In the genomic region with DNA sequence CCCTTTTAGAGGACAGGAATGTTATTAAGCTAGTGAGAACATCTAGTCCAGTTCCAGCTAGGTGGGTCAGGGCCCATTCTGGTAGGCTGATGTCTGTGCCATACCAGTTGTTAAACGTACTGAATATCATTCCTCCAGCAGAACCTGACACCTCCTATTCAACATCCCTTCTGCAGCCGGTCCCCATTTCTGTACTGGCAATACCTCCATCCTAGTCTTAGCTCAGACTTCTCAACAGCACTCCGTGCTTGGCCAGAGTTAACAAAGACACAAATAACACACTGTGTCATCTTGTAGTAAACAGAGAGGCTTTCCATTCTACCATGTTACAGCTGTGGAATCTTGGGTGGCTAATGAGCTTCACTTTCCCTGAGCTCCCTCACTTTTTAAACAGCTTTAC, we compare ENCODE assay signal across 22 cellular contexts.
DNase-seq lines count a peak whose midpoint lies in the region; ATAC-seq and TF ChIP-seq lines count a peak whose summit lies in the region.
"Had no signal": no experiment of that assay in that cellular context is flagged by ENCODE, and none has a peak within 500 bp of the region (broad histone marks: within the 10 kb centered on the region; RNA-seq: fewer than 3 reads in every experiment).

No MANE protein-coding gene starts in this region.

- H3K4me3 Mint-ChIP-seq in glutamatergic neuron (ENCODE audit: unreplicated experiment), result no peak overlapping the region
- H3K4me3 Mint-ChIP-seq: CD8-positive, alpha-beta memory T cell had no signal

- H3K9me3 Mint-ChIP-seq in glutamatergic neuron (ENCODE audit: unreplicated experiment), result peaks cover 2% of the 10 kb centered on the region
- H3K9me3 Mint-ChIP-seq: CD8-positive, alpha-beta memory T cell had no signal

- H3K36me3 ChIP-seq in esophagus squamous epithelium (no peaks in the 10 kb centered on the region), left ventricle myocardium inferior (no peaks in the 10 kb centered on the region), rectal smooth muscle tissue (ENCODE audit: control insufficient read depth, insufficient read depth, low read length) (no peaks in the 10 kb centered on the region)

- no peak for ATAC-seq in GM19463 (IDR thresholded peaks at IDR 0.05; ENCODE audit: unreplicated experiment)
- ATAC-seq: GM12878, HCT116, K562 had no signal

- no peaks in the 10 kb centered on the region for H3K36me3 Mint-ChIP-seq in glutamatergic neuron (ENCODE audit: unreplicated experiment)
- H3K36me3 Mint-ChIP-seq: CD8-positive, alpha-beta memory T cell had no signal

- DNase-seq in esophagus squamous epithelium (lab: John Stamatoyannopoulos, UW) (no peak), left ventricle myocardium inferior (peak; percentile 15), NCI-H748 (lab: John Stamatoyannopoulos, UW; ENCODE audit: unreplicated experiment) (no peak), NOMO-1 treated with dmso at 0.1 percent for 144 hours (lab: John Stamatoyannopoulos, UW; ENCODE audit: unreplicated experiment) (no peak), glutamatergic neuron (no peak)
- DNase-seq: ACHN; C1 segment of cervical spinal cord; CD8-positive, alpha-beta memory T cell; DMS53; EL; NCI-H1092 treated with DMSO at 0.1 percent for 48 hours; NCI-H146; NCI-H2029 treated with DMSO at 0.1 percent for 48 hours; NCI-H2171 treated with DMSO at 0.1 percent for 48 hours; NCI-H446; NCI-H69; SHP77 treated with DMSO at 0.1 percent for 48 hours had no signal

- no peak for TF ChIP-seq CTCF in esophagus squamous epithelium (IDR thresholded peaks at IDR 0.05)
- no peak for TF ChIP-seq CTCF in left ventricle myocardium inferior (IDR thresholded peaks at IDR 0.05; ENCODE audit: borderline replicate concordance)
- TF ChIP-seq CTCF in glutamatergic neuron (IDR thresholded peaks at IDR 0.05; ENCODE audit: partially characterized antibody, unreplicated experiment), result no peak

- no peaks in the 10 kb centered on the region for H3K27me3 Mint-ChIP-seq in glutamatergic neuron (ENCODE audit: unreplicated experiment)
- H3K27me3 Mint-ChIP-seq: CD8-positive, alpha-beta memory T cell had no signal

- no peak overlapping the region for H3K27ac Mint-ChIP-seq in glutamatergic neuron (ENCODE audit: unreplicated experiment)
- H3K27ac Mint-ChIP-seq: CD8-positive, alpha-beta memory T cell had no signal

- peaks cover 0 to 14% (median 0%) of the 10 kb centered on the region in 3 donors for H3K4me1 ChIP-seq in esophagus squamous epithelium
- peaks cover 41% of the 10 kb centered on the region for H3K4me1 ChIP-seq in left ventricle myocardium inferior
- H3K4me1 ChIP-seq in rectal smooth muscle tissue (ENCODE audit: control insufficient read depth, insufficient read depth, low read length), result peaks cover 15% of the 10 kb centered on the region

- TF ChIP-seq POLR2A in esophagus squamous epithelium (IDR thresholded peaks at IDR 0.05), result no peak

- H3K9me3 ChIP-seq in esophagus squamous epithelium (no peaks in the 10 kb centered on the region), left ventricle myocardium inferior (replicated peaks) (no peaks in the 10 kb centered on the region)

- intact Hi-C loops in esophagus squamous epithelium (cut with DNase I), result no loop called here
- intact Hi-C loops in left ventricle myocardium inferior (cut with micrococcal nuclease), result no loop called here

- no peak overlapping the region for H3K4me3 ChIP-seq in esophagus squamous epithelium
- H3K4me3 ChIP-seq in left ventricle myocardium inferior, result no peak overlapping the region
- no peak overlapping the region for H3K4me3 ChIP-seq in rectal smooth muscle tissue (ENCODE audit: low read length)
- H3K4me3 ChIP-seq: GM12878, K562 had no signal

- H3K27ac ChIP-seq in esophagus squamous epithelium (peak overlapping the region in 3 of 4 donors; percentile 23 to 47 (median 27)), left ventricle myocardium inferior (replicated peaks) (peak overlapping the region; percentile 90), rectal smooth muscle tissue (ENCODE audit: low read depth, low read length) (peak overlapping the region; percentile 6)

- H3K27me3 ChIP-seq in esophagus squamous epithelium (no peaks in the 10 kb centered on the region), left ventricle myocardium inferior (ENCODE audit: low read depth) (no peaks in the 10 kb centered on the region), rectal smooth muscle tissue (ENCODE audit: control insufficient read depth, insufficient read depth, low read length) (no peaks in the 10 kb centered on the region)

- 64 to 78% methylated on average over 3 of the region's 3 CpGs for WGBS in esophagus squamous epithelium, 2 donors

- no peak overlapping the region for H3K9ac ChIP-seq in rectal smooth muscle tissue (ENCODE audit: low read length)

- peaks cover 4% of the 10 kb centered on the region for H3K4me1 Mint-ChIP-seq in glutamatergic neuron (ENCODE audit: low read depth, unreplicated experiment)
- H3K4me1 Mint-ChIP-seq: CD8-positive, alpha-beta memory T cell had no signal

Comparison
In these comparisons a context has a peak if more than half of its experiments do, and no peak if none do; other contexts are left out.
1. H3K27ac ChIP-seq: peak in every context shown above with its lines; median percentile 90 in left ventricle myocardium inferior; 27 in esophagus squamous epithelium; 6 in rectal smooth muscle tissue.